ENCODE assay signal across 22 cellular contexts in the genomic region with DNA sequence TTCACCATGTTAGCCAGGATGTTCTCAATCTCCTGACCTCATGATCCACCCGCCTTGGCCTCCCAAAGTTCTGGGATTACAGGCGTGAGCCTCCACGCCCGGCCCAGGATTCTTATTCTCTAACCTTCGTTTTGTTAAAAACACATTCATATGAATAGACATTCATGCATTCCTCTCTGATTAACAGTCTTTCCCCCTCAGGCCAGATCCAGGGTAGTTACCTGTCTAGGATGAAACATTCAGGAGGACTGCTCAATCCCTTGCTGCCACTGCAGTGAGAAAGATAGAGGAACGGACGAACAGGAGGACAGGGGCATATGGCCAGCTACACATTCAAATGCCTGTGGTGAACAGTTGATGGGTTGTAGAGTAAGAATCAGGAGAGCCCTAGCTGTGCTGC.
"Had no signal": no experiment of that assay in that cellular context is flagged by ENCODE, and none has a peak within 500 bp of the region (broad histone marks: within the 10 kb centered on the region; RNA-seq: fewer than 3 reads in every experiment).

No MANE protein-coding gene starts in this region.

- H3K4me2 ChIP-seq: neural progenitor cell had no signal

- H3K27ac ChIP-seq: dorsolateral prefrontal cortex, esophagus muscularis mucosa, neural progenitor cell, parathyroid adenoma, right lobe of liver, thoracic aorta, tibial nerve, upper lobe of right lung, vagina had no signal

- H3K27me3 ChIP-seq: dorsolateral prefrontal cortex, esophagus muscularis mucosa, neural progenitor cell, right lobe of liver, tibial nerve, upper lobe of right lung, vagina had no signal

- H3K9ac ChIP-seq: neural progenitor cell, parathyroid adenoma had no signal

- H3K79me2 ChIP-seq: parathyroid adenoma had no signal

- ATAC-seq: left lobe of liver; naive thymus-derived CD4-positive, alpha-beta T cell; right lobe of liver; stimulated activated naive B cell treated with anti-CD40 and anti-IgM and Interleukin-4, amounts not matched to agents 10 μg/mL and 1 μg/mL and 100 μg/mL, for 72 hours; upper lobe of right lung had no signal

- H3K4me1 ChIP-seq: esophagus muscularis mucosa, neural progenitor cell, parathyroid adenoma, right lobe of liver, tibial nerve, upper lobe of right lung, vagina had no signal

- H3K9me3 ChIP-seq: right lobe of liver, thoracic aorta, upper lobe of right lung had no signal

- H3K36me3 ChIP-seq: esophagus muscularis mucosa, neural progenitor cell, right lobe of liver, thoracic aorta, tibial nerve, upper lobe of right lung, vagina had no signal

- FAIRE-seq: colon, kidney, small intestine had no signal

- H3K4me3 ChIP-seq: dorsolateral prefrontal cortex, esophagus muscularis mucosa, neural progenitor cell, right lobe of liver, thoracic aorta, tibial nerve, upper lobe of right lung, vagina had no signal

- H2AFZ ChIP-seq: neural progenitor cell, parathyroid adenoma had no signal

- DNase-seq: dorsolateral prefrontal cortex; effector CD4-positive, alpha-beta T cell; foreskin melanocyte; hypothalamus; immature natural killer cell; kidney; midbrain; naive thymus-derived CD4-positive, alpha-beta T cell; right lobe of liver; small intestine; stimulated activated CD4-positive, alpha-beta T cell treated with anti-CD3 and anti-CD28 coated beads, Interleukin-15, amount 100 ng/mL, for 24 hours; stimulated activated CD4-positive, alpha-beta T cell treated with anti-CD3 and anti-CD28 coated beads, Interleukin-2, amount 100 ng/mL, for 48 hours; stimulated activated naive B cell treated with anti-CD40 and anti-IgM and Interleukin-4, amounts not matched to agents 10 μg/mL and 1 μg/mL and 100 μg/mL, for 72 hours; upper lobe of right lung had no signal
